In the genomic region with DNA sequence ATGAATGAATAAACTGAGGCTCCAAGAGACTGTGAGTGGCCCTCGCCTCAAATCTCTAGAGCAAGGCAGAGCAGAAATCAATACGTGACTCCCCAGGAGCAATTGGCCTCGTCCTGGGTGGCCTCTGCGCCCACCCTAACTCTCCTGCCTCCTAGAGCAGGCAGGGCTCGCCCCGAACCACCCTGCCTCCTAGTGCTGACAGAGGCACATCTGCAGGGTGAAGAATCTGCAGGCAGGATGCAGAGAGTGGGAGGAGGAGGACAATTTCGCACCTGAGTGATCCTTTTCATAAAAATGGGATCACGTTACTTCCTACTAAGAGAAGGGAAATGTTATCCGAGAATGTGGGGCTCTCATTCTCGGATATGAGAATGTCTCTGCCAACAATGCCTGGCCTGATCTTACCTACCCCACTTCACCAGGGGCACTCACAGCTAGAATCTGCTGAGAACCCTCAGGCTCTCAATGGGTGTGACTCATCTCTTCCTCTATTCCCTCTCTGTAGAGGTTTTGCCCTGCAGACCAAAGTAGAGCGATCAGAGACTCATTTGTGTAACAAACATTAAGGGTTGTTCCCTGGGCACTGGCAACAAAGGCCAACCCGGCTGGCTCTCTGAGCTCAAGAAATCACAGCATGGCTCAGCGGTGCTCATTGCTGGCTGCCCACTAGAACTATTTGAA, we compare ENCODE assay signal across 8 cellular contexts.
DNase-seq lines count a peak whose midpoint lies in the region; ATAC-seq lines count a peak whose summit lies in the region.

No MANE protein-coding gene starts in this region.

- ATAC-seq in GM18907 (IDR thresholded peaks at IDR 0.05; ENCODE audit: unreplicated experiment) = peak; percentile 54
- peak; percentile 46 for ATAC-seq in HG03175 (IDR thresholded peaks at IDR 0.05; ENCODE audit: unreplicated experiment)

- DNase-seq in AG08396 (ENCODE audit: low spot score) (peak; percentile 37), NCI-H2171 (lab: John Stamatoyannopoulos, UW) (peak; percentile 11), fibroblast of peridontal ligament (ENCODE audit: extremely low read depth) (peak; percentile 27), putamen (ENCODE audit: low spot score) (no peak)
- peak; percentile 51 for DNase-seq in activated CD4-positive, alpha-beta T cell treated with anti-CD3 and anti-CD28 coated beads, Interleukin-2, amount 50 U/mL, for 1 hour
- peak; percentile 15 for DNase-seq in stimulated activated CD8-positive, alpha-beta memory T cell treated with anti-CD3 and anti-CD28 coated beads, Interleukin-12 subunit alpha, Interleukin-12 subunit beta, amount 100 ng/mL, for 4 hours (ENCODE audit: low read depth)
